ENCODE assay signal across 10 cellular contexts in the genomic region with DNA sequence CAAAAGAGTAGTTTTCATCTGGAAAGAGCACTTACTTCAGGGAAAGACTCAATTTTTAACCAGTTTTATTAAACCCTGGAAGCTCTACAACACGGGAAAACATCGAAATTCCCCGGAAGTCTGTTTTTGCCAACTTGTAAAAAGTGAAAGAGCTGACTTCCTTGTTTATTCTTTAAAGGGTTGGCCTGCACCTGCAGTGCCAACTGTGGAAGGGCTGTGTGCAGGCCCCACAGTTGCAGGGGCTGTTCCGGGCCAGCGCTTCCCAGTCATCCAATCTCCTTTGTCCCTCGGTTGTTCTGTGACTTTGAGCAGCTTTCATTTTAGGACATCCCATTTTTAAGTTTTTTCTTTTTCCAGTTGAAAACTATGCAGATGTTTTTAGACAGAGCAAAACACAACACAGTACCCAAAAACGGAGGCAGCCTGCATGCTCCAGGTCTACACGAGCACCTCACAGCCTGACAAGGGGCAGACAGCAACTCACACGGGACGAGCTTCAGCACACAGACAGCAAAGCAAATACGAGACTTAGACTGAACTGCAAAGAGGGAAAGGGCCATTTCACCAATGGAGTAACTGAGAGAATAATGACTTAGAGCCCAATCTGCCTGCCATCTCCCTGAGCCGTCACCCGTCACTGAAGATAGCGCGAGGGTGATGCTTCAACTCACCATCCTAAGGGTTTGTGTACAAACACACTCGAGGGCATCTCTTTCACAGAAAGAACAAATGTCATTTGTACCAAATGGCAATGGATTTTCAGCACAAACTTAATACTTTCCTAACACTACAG.
DNase-seq lines count a peak whose midpoint lies in the region; ATAC-seq and TF ChIP-seq lines count a peak whose summit lies in the region.
"Had no signal": no experiment of that assay in that cellular context is flagged by ENCODE, and none has a peak within 500 bp of the region (broad histone marks: within the 10 kb centered on the region; RNA-seq: fewer than 3 reads in every experiment).

No MANE protein-coding gene starts in this region.

- peak overlapping the region in 2 of 4 donors; percentile 29 to 67 for H3K27ac ChIP-seq in Peyer's patch
- H3K27ac ChIP-seq in iPS-20b (ENCODE audit: low read length): no peak overlapping the region
- H3K27ac ChIP-seq in substantia nigra (ENCODE audit: low read depth, low read length, poor library complexity, severe bottlenecking): peak overlapping the region; percentile 35
- H3K27ac ChIP-seq: SJSA1 had no signal

- H3K4me3 ChIP-seq in Peyer's patch (no peak overlapping the region), iPS-20b (ENCODE audit: low read length) (no peak overlapping the region)
- H3K4me3 ChIP-seq: SJSA1 had no signal

- peaks cover 0 to 10% (median 0%) of the 10 kb centered on the region in 4 donors for H3K4me1 ChIP-seq in Peyer's patch
- peaks cover 23% of the 10 kb centered on the region for H3K4me1 ChIP-seq in iPS-20b (ENCODE audit: insufficient read depth, low read length)
- H3K4me1 ChIP-seq: SJSA1 had no signal

- H3K36me3 ChIP-seq in Peyer's patch (peaks cover 0 to 97% (median 0%) of the 10 kb centered on the region in 3 donors), iPS-20b (ENCODE audit: insufficient read depth, low read depth, low read length) (peaks cover 58% of the 10 kb centered on the region)

- H3K27me3 Mint-ChIP-seq in activated CD8-positive, alpha-beta memory T cell treated with anti-CD3 and anti-CD28 coated beads, Interleukin-2, amount 10 ng/mL, durations not matched to agents 7 days and 5 days: no peaks in the 10 kb centered on the region

- TF ChIP-seq CTCF in Peyer's patch (IDR thresholded peaks at IDR 0.05): no peak

- peak overlapping the region; percentile 10; the same call in 1 of the 2 replicates for H3K9ac ChIP-seq in iPS-20b (ENCODE audit: low read depth, low read length)

- no peak for TF ChIP-seq POLR2A in Peyer's patch (IDR thresholded peaks at IDR 0.05)

- ATAC-seq in activated CD8-positive, alpha-beta memory T cell treated with anti-CD3 and anti-CD28 coated beads, Interleukin-2, amount 10 ng/mL, durations not matched to agents 7 days and 5 days: no peak

- no peak for DNase-seq in activated CD8-positive, alpha-beta memory T cell treated with anti-CD3 and anti-CD28 coated beads, Interleukin-2, amount 10 ng/mL, durations not matched to agents 7 days and 5 days
- no peak for DNase-seq in activated CD8-positive, alpha-beta memory T cell treated with anti-CD3 and anti-CD28 coated beads, Interleukin-2, amount 50 U/mL, for 4 hours
- DNase-seq in Peyer's patch (peak in 2 of 3 donors; percentile 65 to 70), substantia nigra (lab: John Stamatoyannopoulos, UW) (peak in 7 of 49 donors; percentile 9 to 40 (median 19)), NCI-H526 treated with DMSO at 0.1 percent for 48 hours (lab: John Stamatoyannopoulos, UW) (no peak)
- no peak for DNase-seq in central memory CD4-positive, alpha-beta T cell
- DNase-seq in activated CD4-positive, alpha-beta T cell treated with anti-CD3 and anti-CD28 coated beads for 1 hour: no peak
- DNase-seq: amniotic stem cell had no signal

- no peak overlapping the region for H3K4me3 Mint-ChIP-seq in activated CD8-positive, alpha-beta memory T cell treated with anti-CD3 and anti-CD28 coated beads, Interleukin-2, amount 10 ng/mL, durations not matched to agents 7 days and 5 days

- H3K27ac Mint-ChIP-seq in activated CD8-positive, alpha-beta memory T cell treated with anti-CD3 and anti-CD28 coated beads, Interleukin-2, amount 10 ng/mL, durations not matched to agents 7 days and 5 days: peak overlapping the region; percentile 8

- peaks cover 8% of the 10 kb centered on the region for H3K4me1 Mint-ChIP-seq in activated CD8-positive, alpha-beta memory T cell treated with anti-CD3 and anti-CD28 coated beads, Interleukin-2, amount 10 ng/mL, durations not matched to agents 7 days and 5 days

- CTCF ChIA-PET in activated CD8-positive, alpha-beta memory T cell treated with anti-CD3 and anti-CD28 coated beads, Interleukin-2, amount 10 ng/mL, durations not matched to agents 7 days and 5 days (lab: Charles Lee): interaction anchor here (1.4 to 1.8 kb wide), 3 partner anchors 68 to 322 kb away, joined by 3 to 4 read pairs (median 4); no protein-coding TSS in a partner anchor

- H3K9me3 ChIP-seq in Peyer's patch: no peaks in the 10 kb centered on the region
- no peaks in the 10 kb centered on the region for H3K9me3 ChIP-seq in iPS-20b (ENCODE audit: insufficient read depth, low read depth, low read length)
- H3K9me3 ChIP-seq: SJSA1 had no signal

- H3K27me3 ChIP-seq in Peyer's patch (no peaks in the 10 kb centered on the region), iPS-20b (ENCODE audit: insufficient read depth, low read length) (no peaks in the 10 kb centered on the region)
- H3K27me3 ChIP-seq: SJSA1 had no signal

- no peaks in the 10 kb centered on the region for H3K9me3 Mint-ChIP-seq in activated CD8-positive, alpha-beta memory T cell treated with anti-CD3 and anti-CD28 coated beads, Interleukin-2, amount 10 ng/mL, durations not matched to agents 7 days and 5 days (ENCODE audit: low read depth)

- H3K36me3 Mint-ChIP-seq in activated CD8-positive, alpha-beta memory T cell treated with anti-CD3 and anti-CD28 coated beads, Interleukin-2, amount 10 ng/mL, durations not matched to agents 7 days and 5 days: peaks cover 40% of the 10 kb centered on the region

Comparison
In these comparisons a context has a peak if more than half of its experiments do, and no peak if none do; other contexts are left out.
1. DNase-seq: peak in Peyer's patch (2 of 3); none in activated CD8-positive, alpha-beta memory T cell treated with anti-CD3 and anti-CD28 coated beads, Interleukin-2, amount 10 ng/mL, durations not matched to agents 7 days and 5 days (single experiment), activated CD8-positive, alpha-beta memory T cell treated with anti-CD3 and anti-CD28 coated beads, Interleukin-2, amount 50 U/mL, for 4 hours (single experiment), central memory CD4-positive, alpha-beta T cell (single experiment), NCI-H526 treated with DMSO at 0.1 percent for 48 hours (single experiment) and activated CD4-positive, alpha-beta T cell treated with anti-CD3 and anti-CD28 coated beads for 1 hour (single experiment).